In genomic region chr5:154811653-154812465, GRCh38 we compare ENCODE assay signal across 8 cellular contexts. TPM values are rescaled to one million over a fixed set of nuclear protein-coding genes. Genes with fewer than 3 reads are reported as not detected.
DNase-seq lines count a peak whose midpoint lies in the region; ATAC-seq, FAIRE-seq and TF ChIP-seq lines count a peak whose summit lies in the region.

No MANE protein-coding gene starts in this region.

- CTCF ChIA-PET in PC-9 (lab: Charles Lee): no interaction called here

- H3K4me3 ChIP-seq in PC-9: no peak overlapping the region
- no peak overlapping the region for H3K4me3 ChIP-seq in fibroblast of mammary gland (ENCODE audit: control insufficient read depth, low read depth, low read length)
- H3K4me3 ChIP-seq in neural progenitor cell: no peak overlapping the region

- peaks cover 41% of the 10 kb centered on the region for H4K20me1 ChIP-seq in PC-9 (ENCODE audit: insufficient read depth)
- H4K20me1 ChIP-seq in neural progenitor cell (ENCODE audit: low read depth): peaks cover 27% of the 10 kb centered on the region

- H3K36me3 ChIP-seq in PC-9 (ENCODE audit: low read depth): peaks cover 65% of the 10 kb centered on the region
- no peaks in the 10 kb centered on the region for H3K36me3 ChIP-seq in neural progenitor cell

- no peaks in the 10 kb centered on the region for H3K4me1 Mint-ChIP-seq in neural progenitor cell

- FAIRE-seq in GM12892 (lab: Jason Lieb, UNC): peak; percentile 27

- H3K79me2 ChIP-seq in PC-9 (ENCODE audit: low read depth): 0 out of 2 replicates have a peak, but pooled peaks cover 2% of the 10 kb centered on the region
- H3K79me2 ChIP-seq in neural progenitor cell (ENCODE audit: low read depth): no peaks in the 10 kb centered on the region

- peaks cover 44% of the 10 kb centered on the region for H3K36me3 Mint-ChIP-seq in neural progenitor cell

- peak; percentile 42 for DNase-seq in GM12892 (ENCODE audit: insufficient read length)
- peak; percentile 50 to 60 for DNase-seq in PC-9
- DNase-seq in activated T-cell treated with anti-CD3 and anti-CD28 coated beads, Interleukin-2, amount 50 U/mL, for 48 hours: peak; percentile 69 to 72
- peak; percentile 80 for DNase-seq in fibroblast of mammary gland (ENCODE audit: low read depth)
- DNase-seq in neural progenitor cell (ENCODE audit: low spot score): peak; percentile 52
- DNase-seq in superior temporal gyrus (ENCODE audit: extremely low spot score): peak; percentile 69

- BruUV-seq in PC-9 (replicated peaks; lab: Mats Ljungman, UMichigan): no TSS peak

- POLR2A ChIA-PET in PC-9 (lab: Charles Lee; ENCODE audit: unreplicated experiment): no interaction called here

- peak; percentile 93 for TF ChIP-seq CTCF in PC-9 (conservative IDR thresholded peaks at IDR 0.05)
- TF ChIP-seq CTCF in fibroblast of mammary gland (conservative IDR thresholded peaks at IDR 0.05; ENCODE audit: control insufficient read depth, insufficient read depth, low read depth, low read length): peak; percentile 96
- peak; percentile 94 for TF ChIP-seq CTCF in neural progenitor cell (IDR thresholded peaks at IDR 0.05)

- no peaks in the 10 kb centered on the region for H3K27me3 ChIP-seq in PC-9 (ENCODE audit: insufficient read depth, low read depth)
- no peaks in the 10 kb centered on the region for H3K27me3 ChIP-seq in neural progenitor cell

- H3K9me2 ChIP-seq in PC-9 (ENCODE audit: insufficient read depth): no peaks in the 10 kb centered on the region

- H3K4me1 ChIP-seq in PC-9 (replicated peaks; ENCODE audit: insufficient read depth) (no peaks in the 10 kb centered on the region), neural progenitor cell (peaks cover 7% of the 10 kb centered on the region)

- H3K27me3 Mint-ChIP-seq in neural progenitor cell (ENCODE audit: insufficient read depth, low read depth): peaks cover 3% of the 10 kb centered on the region

- no peaks in the 10 kb centered on the region for H3K9me3 Mint-ChIP-seq in neural progenitor cell

- H2AFZ ChIP-seq in PC-9: no peak overlapping the region
- no peak overlapping the region for H2AFZ ChIP-seq in neural progenitor cell (replicated peaks)

- intact Hi-C loops in PC-9 (cut with micrococcal nuclease; ENCODE audit: unreplicated experiment): loop anchor here (1.0 to 10.0 kb wide), 2 partner anchors 162 to 837 kb away; no protein-coding TSS in a partner anchor

- no peak overlapping the region for H3K4me2 ChIP-seq in PC-9
- no peak overlapping the region for H3K4me2 ChIP-seq in neural progenitor cell

- H3K9me3 ChIP-seq in PC-9 (ENCODE audit: insufficient read depth, low read depth) (no peaks in the 10 kb centered on the region), neural progenitor cell (ENCODE audit: low read depth) (no peaks in the 10 kb centered on the region)

- TF ChIP-seq POLR2A in GM12892 (IDR thresholded peaks at IDR 0.05; ENCODE audit: low read depth, low read length): no peak

- no peak overlapping the region for H3K27ac Mint-ChIP-seq in neural progenitor cell

- peaks cover 56% of the 10 kb centered on the region; the same call in 1 of the 2 replicates for H3F3A ChIP-seq in PC-9 (ENCODE audit: insufficient read depth, low read depth)
- H3F3A ChIP-seq in neural progenitor cell (ENCODE audit: low read depth): peaks cover 21% of the 10 kb centered on the region

- no peak overlapping the region for H3K4me3 Mint-ChIP-seq in neural progenitor cell

- H3K27ac ChIP-seq in PC-9: no peak overlapping the region
- H3K27ac ChIP-seq in neural progenitor cell: no peak overlapping the region

- no peak overlapping the region for H3K9ac ChIP-seq in neural progenitor cell

- peak; percentile 86 for ATAC-seq in HG03175 (IDR thresholded peaks at IDR 0.05; ENCODE audit: unreplicated experiment)
- no peak for ATAC-seq in GM21576 (IDR thresholded peaks at IDR 0.05; ENCODE audit: unreplicated experiment)

RNA-seq across cellular contexts. Expression of gene FAXDC2, which starts 38.5 kb away (rescaled TPM):
- polyA plus RNA-seq in GM12892 (2012; ENCODE audit: missing spikeins): 1.6 TPM
- total RNA-seq in PC-9 (2021): 0.70 and 0.73 TPM in 2 replicates
- 7.3 and 9.2 TPM in 2 replicates for total RNA-seq in neural progenitor cell (ENCODE audit: low replicate concordance)

RNA-seq across cellular contexts. Expression of gene CNOT8, which starts 46.6 kb away (rescaled TPM):
- polyA plus RNA-seq in GM12892 (2012; ENCODE audit: missing spikeins): 36.6 TPM
- total RNA-seq in PC-9 (2021) (72.3 and 72.7 TPM in 2 replicates), neural progenitor cell (ENCODE audit: low replicate concordance) (81.8 and 90.8 TPM in 2 replicates)

RNA-seq across cellular contexts. Expression of gene LARP1, which starts 56.7 kb away (rescaled TPM):
- 56.5 TPM for polyA plus RNA-seq in GM12892 (2012; ENCODE audit: missing spikeins)
- total RNA-seq in PC-9 (2021) (232 and 290 TPM in 2 replicates), neural progenitor cell (ENCODE audit: low replicate concordance) (53.8 and 85.2 TPM in 2 replicates)
